Comparison of ENCODE assay signal across 1 cellular context in the genomic region with DNA sequence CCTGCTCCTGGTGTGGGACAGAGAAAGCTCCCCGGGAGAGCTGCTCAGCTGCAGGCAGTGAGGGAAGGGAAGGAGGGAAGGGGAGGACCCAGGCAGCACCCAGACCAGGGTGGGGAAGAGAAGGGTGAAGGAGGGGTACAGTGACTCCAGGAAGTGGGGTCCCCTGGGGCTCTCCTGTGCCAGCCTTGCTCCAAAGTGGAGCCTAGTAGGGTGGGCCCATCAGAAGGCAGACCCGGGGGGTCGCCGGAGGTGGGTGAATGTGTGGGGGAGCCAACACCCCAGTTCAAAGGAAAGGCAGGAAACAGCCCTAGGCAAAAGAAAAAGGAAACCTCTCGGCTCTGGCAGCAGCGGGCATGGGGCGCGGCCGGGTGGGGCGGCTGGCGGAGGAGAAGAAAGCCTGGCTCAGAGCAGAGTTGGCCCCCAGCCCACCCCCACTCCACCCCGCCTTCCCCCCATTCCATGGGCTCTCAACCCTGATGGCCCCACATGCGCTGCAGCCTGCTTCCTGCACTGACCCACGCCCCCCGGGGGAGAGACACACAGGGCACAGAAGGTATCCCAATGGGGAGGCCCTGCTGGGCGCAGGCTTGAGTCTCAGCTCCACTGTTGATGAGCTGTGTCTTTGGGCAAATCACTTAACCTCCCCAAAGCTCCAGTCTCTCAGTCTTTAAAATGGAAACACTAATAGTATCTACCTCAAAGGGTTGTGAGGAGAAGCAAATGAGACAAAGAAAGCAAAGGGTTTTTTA.
TF ChIP-seq lines count a peak whose summit lies in the region.

No MANE protein-coding gene starts in this region.

TF ChIP-seq in HEK293, 187 proteins besides CTCF, POLR2A, EP300 and RAD21:
- TF ChIP-seq ZNF600 (tag by site-specific recombination; IDR thresholded peaks at IDR 0.05) (no peak), ZIC2 (tag by site-specific recombination; IDR thresholded peaks at IDR 0.05) (peak; percentile 76), GLIS1 (tag by site-specific recombination; IDR thresholded peaks at IDR 0.05) (peak; percentile 30; the same call in 1 of the 2 replicates), ZNF658 (tag by site-specific recombination; IDR thresholded peaks at IDR 0.05) (no peak), KLF1 (tag by site-specific recombination; IDR thresholded peaks at IDR 0.05) (peak; percentile 59)
- TF ChIP-seq, protein P1, sequence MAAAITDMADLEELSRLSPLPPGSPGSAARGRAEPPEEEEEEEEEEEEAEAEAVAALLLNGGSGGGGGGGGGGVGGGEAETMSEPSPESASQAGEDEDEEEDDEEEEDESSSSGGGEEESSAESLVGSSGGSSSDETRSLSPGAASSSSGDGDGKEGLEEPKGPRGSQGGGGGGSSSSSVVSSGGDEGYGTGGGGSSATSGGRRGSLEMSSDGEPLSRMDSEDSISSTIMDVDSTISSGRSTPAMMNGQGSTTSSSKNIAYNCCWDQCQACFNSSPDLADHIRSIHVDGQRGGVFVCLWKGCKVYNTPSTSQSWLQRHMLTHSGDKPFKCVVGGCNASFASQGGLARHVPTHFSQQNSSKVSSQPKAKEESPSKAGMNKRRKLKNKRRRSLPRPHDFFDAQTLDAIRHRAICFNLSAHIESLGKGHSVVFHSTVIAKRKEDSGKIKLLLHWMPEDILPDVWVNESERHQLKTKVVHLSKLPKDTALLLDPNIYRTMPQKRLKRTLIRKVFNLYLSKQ (tag by site-specific recombination; IDR thresholded peaks at IDR 0.05; ENCODE audit: borderline replicate concordance), result no peak
